15 cellular contexts compared by ENCODE assay signal in the genomic region with DNA sequence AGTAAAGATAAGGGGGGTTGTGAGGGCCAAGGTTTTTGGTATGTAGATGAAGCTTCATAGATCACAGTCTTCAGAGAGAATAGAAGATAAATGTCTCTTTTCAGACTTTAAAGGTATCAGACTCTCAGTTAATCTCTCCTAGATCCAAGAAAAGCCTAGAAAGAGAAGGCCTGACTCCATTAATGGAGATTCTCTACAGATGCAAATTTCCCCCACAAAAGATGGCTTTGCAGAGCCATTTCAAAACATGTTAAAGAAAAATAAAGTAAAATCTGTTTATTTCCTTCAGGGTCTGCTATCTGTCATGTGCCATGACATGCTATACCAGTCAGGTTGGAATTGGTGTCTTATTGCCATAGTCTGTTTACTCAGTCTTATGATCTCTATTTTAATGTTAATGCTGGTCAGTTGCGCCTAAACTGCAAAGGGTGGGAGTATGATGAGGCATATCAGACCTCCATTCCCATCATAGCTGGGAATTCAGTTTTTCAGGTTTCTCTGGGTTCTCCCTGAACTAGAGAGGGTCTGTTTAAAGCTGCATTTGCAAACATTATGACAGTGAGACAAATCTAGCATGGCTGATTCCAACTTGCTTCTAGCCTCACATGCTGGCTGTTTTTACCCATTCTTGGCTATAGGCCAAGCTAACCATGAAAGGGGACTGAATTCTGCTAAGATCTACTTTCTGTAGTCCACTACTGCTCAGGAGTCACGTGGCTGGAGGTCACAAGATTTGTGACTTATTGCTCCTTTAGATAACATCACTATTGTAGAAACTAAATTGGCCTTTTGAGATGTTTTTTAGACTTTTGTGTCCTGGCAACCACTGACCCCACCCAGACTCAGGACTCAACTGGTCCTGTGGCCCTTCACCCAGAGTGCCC.
DNase-seq lines count a peak whose midpoint lies in the region; ATAC-seq and TF ChIP-seq lines count a peak whose summit lies in the region.
"Had no signal": no experiment of that assay in that cellular context is flagged by ENCODE, and none has a peak within 500 bp of the region (broad histone marks: within the 10 kb centered on the region; RNA-seq: fewer than 3 reads in every experiment).

No MANE protein-coding gene starts in this region.

- H3K4me3 Mint-ChIP-seq in activated naive CD4-positive, alpha-beta T cell treated with anti-CD3 and anti-CD28 coated beads, Interleukin-2, amount 10 ng/mL, durations not matched to agents 7 days and 5 days: no peak overlapping the region
- H3K4me3 Mint-ChIP-seq in CD8-positive, alpha-beta T cell: no peak overlapping the region
- H3K4me3 Mint-ChIP-seq in activated T-helper 17 cell treated with anti-CD3 and anti-CD28 coated beads, Interleukin-2, amount 50 U/mL, for 72 hours: no peak overlapping the region
- H3K4me3 Mint-ChIP-seq in memory B cell: no peak overlapping the region

- no peak for DNase-seq in activated naive CD4-positive, alpha-beta T cell treated with anti-CD3 and anti-CD28 coated beads, Interleukin-2, amount 10 ng/mL, durations not matched to agents 7 days and 5 days
- DNase-seq in activated naive CD4-positive, alpha-beta T cell treated with anti-CD3 and anti-CD28 coated beads, Interleukin-2, amount 50 U/mL, for 16 hours: no peak
- DNase-seq in CD8-positive, alpha-beta T cell: no peak
- no peak for DNase-seq in memory B cell (ENCODE audit: low spot score in 2 of 2)
- no peak for DNase-seq in MV-4-11 (lab: John Stamatoyannopoulos, UW)
- no peak for DNase-seq in islet precursor cell
- DNase-seq: C1 segment of cervical spinal cord, Caco-2, KBM-7, NCI-H524 had no signal

- no peaks in the 10 kb centered on the region for H3K4me1 Mint-ChIP-seq in activated naive CD4-positive, alpha-beta T cell treated with anti-CD3 and anti-CD28 coated beads, Interleukin-2, amount 10 ng/mL, durations not matched to agents 7 days and 5 days
- peaks cover 43% of the 10 kb centered on the region for H3K4me1 Mint-ChIP-seq in CD8-positive, alpha-beta T cell (ENCODE audit: low read depth)
- H3K4me1 Mint-ChIP-seq in activated T-helper 17 cell treated with anti-CD3 and anti-CD28 coated beads, Interleukin-2, amount 50 U/mL, for 72 hours: no peaks in the 10 kb centered on the region
- H3K4me1 Mint-ChIP-seq in memory B cell: peaks cover 2% of the 10 kb centered on the region

- intact Hi-C loops in CD8-positive, alpha-beta T cell (cut with DNase I, micrococcal nuclease): no loop called here

- no peaks in the 10 kb centered on the region for H3K4me1 ChIP-seq in CD8-positive, alpha-beta T cell (ENCODE audit: insufficient read depth, low read length)
- H3K4me1 ChIP-seq: A549, Caco-2 had no signal

- no peak for ATAC-seq in CD8-positive, alpha-beta T cell
- no peak for ATAC-seq in activated T-helper 17 cell treated with anti-CD3 and anti-CD28 coated beads, Interleukin-2, amount 50 U/mL, for 72 hours (replicated peaks)
- ATAC-seq in memory B cell (ENCODE audit: low read depth) (no peak), GM19397 (IDR thresholded peaks at IDR 0.05; ENCODE audit: unreplicated experiment) (no peak)
- ATAC-seq: A549, HCT116 had no signal

- H3K36me3 ChIP-seq in CD8-positive, alpha-beta T cell (ENCODE audit: insufficient read depth, low read length): peaks cover 7% of the 10 kb centered on the region

- no peaks in the 10 kb centered on the region for H3K27me3 ChIP-seq in CD8-positive, alpha-beta T cell (ENCODE audit: insufficient read depth, low read length)

- peaks cover 9% of the 10 kb centered on the region for H3K9me3 Mint-ChIP-seq in activated naive CD4-positive, alpha-beta T cell treated with anti-CD3 and anti-CD28 coated beads, Interleukin-2, amount 10 ng/mL, durations not matched to agents 7 days and 5 days
- peaks cover 16% of the 10 kb centered on the region for H3K9me3 Mint-ChIP-seq in CD8-positive, alpha-beta T cell
- H3K9me3 Mint-ChIP-seq in activated T-helper 17 cell treated with anti-CD3 and anti-CD28 coated beads, Interleukin-2, amount 50 U/mL, for 72 hours: peaks cover 4% of the 10 kb centered on the region
- peaks cover 4% of the 10 kb centered on the region for H3K9me3 Mint-ChIP-seq in memory B cell

- peaks cover 57% of the 10 kb centered on the region for H3K36me3 Mint-ChIP-seq in activated naive CD4-positive, alpha-beta T cell treated with anti-CD3 and anti-CD28 coated beads, Interleukin-2, amount 10 ng/mL, durations not matched to agents 7 days and 5 days
- peaks cover 32% of the 10 kb centered on the region for H3K36me3 Mint-ChIP-seq in CD8-positive, alpha-beta T cell
- H3K36me3 Mint-ChIP-seq in activated T-helper 17 cell treated with anti-CD3 and anti-CD28 coated beads, Interleukin-2, amount 50 U/mL, for 72 hours (ENCODE audit: low read depth): peaks cover 21% of the 10 kb centered on the region
- peaks cover 9% of the 10 kb centered on the region for H3K36me3 Mint-ChIP-seq in memory B cell

- TF ChIP-seq CTCF in CD8-positive, alpha-beta T cell (IDR thresholded peaks at IDR 0.05): no peak

- no peaks in the 10 kb centered on the region for H3K9me3 ChIP-seq in CD8-positive, alpha-beta T cell (ENCODE audit: low read length)
- H3K9me3 ChIP-seq: Caco-2 had no signal

- H3K27ac ChIP-seq in CD8-positive, alpha-beta T cell (ENCODE audit: low read depth, low read length): no peak overlapping the region
- H3K27ac ChIP-seq: A549, HL-60 had no signal

- POLR2A ChIA-PET in CD8-positive, alpha-beta T cell (lab: Charles Lee): interaction anchor here (1.0 to 1.4 kb wide), 3 partner anchors 8 to 74 kb away, joined by 3 read pairs; no protein-coding TSS in a partner anchor

- H3K27me3 Mint-ChIP-seq in activated naive CD4-positive, alpha-beta T cell treated with anti-CD3 and anti-CD28 coated beads, Interleukin-2, amount 10 ng/mL, durations not matched to agents 7 days and 5 days: no peaks in the 10 kb centered on the region
- H3K27me3 Mint-ChIP-seq in CD8-positive, alpha-beta T cell (ENCODE audit: low read depth): no peaks in the 10 kb centered on the region
- no peaks in the 10 kb centered on the region for H3K27me3 Mint-ChIP-seq in activated T-helper 17 cell treated with anti-CD3 and anti-CD28 coated beads, Interleukin-2, amount 50 U/mL, for 72 hours
- no peaks in the 10 kb centered on the region for H3K27me3 Mint-ChIP-seq in memory B cell

- no peak overlapping the region for H3K4me3 ChIP-seq in CD8-positive, alpha-beta T cell (ENCODE audit: low read depth, low read length)
- H3K4me3 ChIP-seq: A549 had no signal

- peak overlapping the region; percentile 47 for H3K27ac Mint-ChIP-seq in activated naive CD4-positive, alpha-beta T cell treated with anti-CD3 and anti-CD28 coated beads, Interleukin-2, amount 10 ng/mL, durations not matched to agents 7 days and 5 days
- peak overlapping the region; percentile 81 for H3K27ac Mint-ChIP-seq in CD8-positive, alpha-beta T cell
- peak overlapping the region; percentile 5 for H3K27ac Mint-ChIP-seq in activated T-helper 17 cell treated with anti-CD3 and anti-CD28 coated beads, Interleukin-2, amount 50 U/mL, for 72 hours
- peak overlapping the region; percentile 58 for H3K27ac Mint-ChIP-seq in memory B cell

- CTCF ChIA-PET in activated naive CD4-positive, alpha-beta T cell treated with anti-CD3 and anti-CD28 coated beads, Interleukin-2, amount 10 ng/mL, durations not matched to agents 7 days and 5 days (lab: Charles Lee): interaction anchor here (4.6 kb wide), 1 partner anchor 9 kb away, joined by 13 read pairs; no protein-coding TSS in a partner anchor
- CTCF ChIA-PET in CD8-positive, alpha-beta T cell (lab: Charles Lee): interaction anchor here (0.6 to 3.5 kb wide), 4 partner anchors 9 to 1474 kb away, joined by 3 to 23 read pairs (median 5); no protein-coding TSS in a partner anchor

Comparison
In these comparisons a context has a peak if more than half of its experiments do, and no peak if none do; other contexts are left out.
1. H3K27ac Mint-ChIP-seq: peak in every context shown above with its lines; median percentile 81 in CD8-positive, alpha-beta T cell; 58 in memory B cell; 47 in activated naive CD4-positive, alpha-beta T cell treated with anti-CD3 and anti-CD28 coated beads, Interleukin-2, amount 10 ng/mL, durations not matched to agents 7 days and 5 days; 5 in activated T-helper 17 cell treated with anti-CD3 and anti-CD28 coated beads, Interleukin-2, amount 50 U/mL, for 72 hours.